In genomic region chrX:23784487-23785301, GRCh38 we compare ENCODE assay signal across 7 cellular contexts. TPM values are rescaled to one million over a fixed set of nuclear protein-coding genes. Genes with fewer than 3 reads are reported as not detected.
DNase-seq lines count a peak whose midpoint lies in the region; ATAC-seq and TF ChIP-seq lines count a peak whose summit lies in the region.

No MANE protein-coding gene starts in this region.

- peak overlapping the region; percentile 54 to 80 (median 70) for H3K4me3 ChIP-seq in Peyer's patch
- peak overlapping the region; percentile 70 for H3K4me3 ChIP-seq in effector memory CD4-positive, alpha-beta T cell (ENCODE audit: insufficient read depth, low read depth, low read length, poor library complexity, severe bottlenecking)
- H3K4me3 ChIP-seq in neural cell (ENCODE audit: low read length) = peak overlapping the region; percentile 73

- DNase-seq in GM20000 (ENCODE audit: low spot score) (peak; percentile 14), Peyer's patch (no peak), NCI-H1694 (lab: John Stamatoyannopoulos, UW) (no peak)
- DNase-seq in effector memory CD4-positive, alpha-beta T cell = no peak
- no peak for DNase-seq in stimulated activated CD8-positive, alpha-beta memory T cell treated with anti-CD3 and anti-CD28 coated beads, Interleukin-4, amount 100 ng/mL, for 48 hours

- no peaks in the 10 kb centered on the region for H3K9me2 ChIP-seq in neural cell (ENCODE audit: insufficient read depth, low read length)

- H3K4me2 ChIP-seq in neural cell (ENCODE audit: low read length) = no peak overlapping the region

- H3K9ac ChIP-seq in neural cell (ENCODE audit: low read length) = no peak overlapping the region

- no peak overlapping the region for H2AFZ ChIP-seq in neural cell (ENCODE audit: low read depth, low read length)

- no peaks in the 10 kb centered on the region for H3K79me2 ChIP-seq in neural cell (replicated peaks; ENCODE audit: insufficient read depth, low read length)

- no peak for ATAC-seq in GM21529 (IDR thresholded peaks at IDR 0.05; ENCODE audit: unreplicated experiment)

- no peak for TF ChIP-seq RAD21 in neural cell (conservative IDR thresholded peaks at IDR 0.05)

- no peaks in the 10 kb centered on the region for H3K4me1 ChIP-seq in Peyer's patch
- H3K4me1 ChIP-seq in effector memory CD4-positive, alpha-beta T cell (ENCODE audit: control insufficient read depth, insufficient read depth, low read length, poor library complexity, severe bottlenecking) = peaks cover 3% of the 10 kb centered on the region

- H3F3A ChIP-seq in neural cell (ENCODE audit: insufficient read depth, low read length, poor library complexity, severe bottlenecking) = no peaks in the 10 kb centered on the region

- TF ChIP-seq CTCF in GM20000 (IDR thresholded peaks at IDR 0.05; ENCODE audit: extremely low read depth, missing control alignments) = no peak
- TF ChIP-seq CTCF in Peyer's patch (IDR thresholded peaks at IDR 0.05) = no peak
- no peak for TF ChIP-seq CTCF in neural cell (IDR thresholded peaks at IDR 0.05; ENCODE audit: poor library complexity, severe bottlenecking)

- H3K36me3 ChIP-seq in Peyer's patch (peaks cover 0 to 8% (median 0%) of the 10 kb centered on the region in 3 donors), neural cell (ENCODE audit: insufficient read depth, low read length) (no peaks in the 10 kb centered on the region)
- H3K36me3 ChIP-seq in effector memory CD4-positive, alpha-beta T cell (ENCODE audit: control insufficient read depth, insufficient read depth, low read length) = peaks cover 5% of the 10 kb centered on the region

- H3K27ac ChIP-seq in Peyer's patch = peak overlapping the region; percentile 86 to 98 (median 96)
- H3K27ac ChIP-seq in effector memory CD4-positive, alpha-beta T cell (ENCODE audit: insufficient read depth, low read length, poor library complexity, severe bottlenecking) = peak overlapping the region; percentile 62
- no peak overlapping the region for H3K27ac ChIP-seq in neural cell (ENCODE audit: low read length)

- no peak for TF ChIP-seq EP300 in neural cell (conservative IDR thresholded peaks at IDR 0.05; ENCODE audit: poor library complexity, severe bottlenecking)

- TF ChIP-seq POLR2A in Peyer's patch (IDR thresholded peaks at IDR 0.05) = no peak

- no peaks in the 10 kb centered on the region for H3K27me3 ChIP-seq in Peyer's patch
- H3K27me3 ChIP-seq in effector memory CD4-positive, alpha-beta T cell (replicated peaks; ENCODE audit: control insufficient read depth, insufficient read depth, low read length, poor library complexity, severe bottlenecking) = no peaks in the 10 kb centered on the region
- H3K27me3 ChIP-seq in neural cell (ENCODE audit: insufficient read depth, low read depth, low read length) = no peaks in the 10 kb centered on the region

- H3K9me3 ChIP-seq in Peyer's patch (no peaks in the 10 kb centered on the region), neural cell (ENCODE audit: low read length) (no peaks in the 10 kb centered on the region)
- H3K9me3 ChIP-seq in effector memory CD4-positive, alpha-beta T cell (ENCODE audit: control insufficient read depth, low read length) = no peaks in the 10 kb centered on the region

- H4K20me1 ChIP-seq in neural cell (ENCODE audit: insufficient read depth) = no peaks in the 10 kb centered on the region

TF ChIP-seq in neural cell, 6 proteins besides CTCF, POLR2A, EP300 and RAD21:
- TF ChIP-seq REST (IDR thresholded peaks at IDR 0.05; ENCODE audit: borderline replicate concordance) (no peak), TAF1 (IDR thresholded peaks at IDR 0.05; ENCODE audit: low read depth) (no peak), MXI1 (conservative IDR thresholded peaks at IDR 0.05; ENCODE audit: poor library complexity, severe bottlenecking) (no peak), SMC3 (conservative IDR thresholded peaks at IDR 0.05; ENCODE audit: poor library complexity) (no peak)
TF ChIP-seq in neural cell: peak in this region for 0.

RNA-seq across cellular contexts. Expression of gene SAT1, which starts 1.7 kb away (rescaled TPM):
- 100 to 1,000 TPM; 796 to 836 (median 832) TPM for total RNA-seq in Peyer's patch
- polyA plus RNA-seq in neural cell = 92.2 and 95.2 TPM in 2 replicates
- 15.1 and 17.4 TPM in 2 replicates for polyA minus RNA-seq in neural cell

RNA-seq across cellular contexts. Expression of gene ACOT9, which starts 41.6 kb away (rescaled TPM):
- 10 to 100 TPM; 24.7 to 29.8 (median 28.6) TPM for total RNA-seq in Peyer's patch
- 0.80 and 3.1 TPM in 2 replicates for polyA plus RNA-seq in neural cell
- 0.46 and 0.49 TPM in 2 replicates for polyA minus RNA-seq in neural cell
